Comparison of ENCODE assay signal across 7 cellular contexts in genomic region chr10:70602665-70603438, GRCh38. TPM values are rescaled to one million over a fixed set of nuclear protein-coding genes. Genes with fewer than 3 reads are reported as not detected.
DNase-seq lines count a peak whose midpoint lies in the region; ATAC-seq and TF ChIP-seq lines count a peak whose summit lies in the region.

Gene PRF1 (minus strand): TSS chr10:70602741. CDS start chr10:70600902, 1,839 bp downstream.

- no peak within 1 kb of the TSS for H3K4me3 ChIP-seq in osteoblast (ENCODE audit: insufficient read depth, low read length)
- H3K4me3 ChIP-seq in upper lobe of right lung, result peak within 1 kb of the TSS; percentile 37

- ATAC-seq in upper lobe of right lung (peak; percentile 60), GM21786 (IDR thresholded peaks at IDR 0.05; ENCODE audit: unreplicated experiment) (no peak)

- peak within 1 kb of the TSS; percentile 91 for H3K4me3 Mint-ChIP-seq in activated naive CD4-positive, alpha-beta T cell treated with anti-CD3 and anti-CD28 coated beads, Interleukin-2, amount 10 ng/mL, durations not matched to agents 7 days and 5 days

- H3K79me2 ChIP-seq in osteoblast (ENCODE audit: insufficient read depth, low read length), result no peaks in the 10 kb centered on the region

- H3K27ac Mint-ChIP-seq in activated naive CD4-positive, alpha-beta T cell treated with anti-CD3 and anti-CD28 coated beads, Interleukin-2, amount 10 ng/mL, durations not matched to agents 7 days and 5 days, result peak within 1 kb of the TSS; percentile 91

- no peak within 1 kb of the TSS for H2AFZ ChIP-seq in osteoblast (ENCODE audit: low read length)

- peak; percentile 50 for DNase-seq in activated CD4-positive, CD25-positive, alpha-beta regulatory T cell treated with anti-CD3 and anti-CD28 coated beads, Interleukin-2, amount 50 U/mL, for 16 hours (ENCODE audit: low read depth, low spot score)
- peak; percentile 91 for DNase-seq in activated naive CD4-positive, alpha-beta T cell treated with anti-CD3 and anti-CD28 coated beads, Interleukin-2, amount 10 ng/mL, durations not matched to agents 7 days and 5 days
- DNase-seq in osteoblast (ENCODE audit: insufficient read length, low spot score, missing footprints) (peak; percentile 9), upper lobe of right lung (peak; percentile 73), DMS153 (lab: John Stamatoyannopoulos, UW) (no peak), HUDEP-2 (lab: John Stamatoyannopoulos, UW; ENCODE audit: unreplicated experiment in 76 of 76) (no peak)

- H3K36me3 ChIP-seq in osteoblast (ENCODE audit: insufficient read depth, low read length) (no peaks in the 10 kb centered on the region), upper lobe of right lung (no peaks in the 10 kb centered on the region)

- no peaks in the 10 kb centered on the region for H3K4me1 ChIP-seq in osteoblast (ENCODE audit: insufficient read depth, low read length)
- H3K4me1 ChIP-seq in upper lobe of right lung, result no peaks in the 10 kb centered on the region

- intact Hi-C loops in upper lobe of right lung (cut with DNase I), result no loop called here

- CTCF ChIA-PET in activated naive CD4-positive, alpha-beta T cell treated with anti-CD3 and anti-CD28 coated beads, Interleukin-2, amount 10 ng/mL, durations not matched to agents 7 days and 5 days (lab: Charles Lee), result interaction anchor here (1.0 to 1.6 kb wide), 4 partner anchors 43 to 154 kb away, joined by 3 to 4 read pairs (median 3); no protein-coding TSS in a partner anchor

- no peak within 1 kb of the TSS for H3K4me2 ChIP-seq in osteoblast (ENCODE audit: insufficient read depth, low read length)

- H3K9me3 Mint-ChIP-seq in activated naive CD4-positive, alpha-beta T cell treated with anti-CD3 and anti-CD28 coated beads, Interleukin-2, amount 10 ng/mL, durations not matched to agents 7 days and 5 days, result no peaks in the 10 kb centered on the region

- no peaks in the 10 kb centered on the region for H4K20me1 ChIP-seq in osteoblast (ENCODE audit: insufficient read depth, low read length)

- peaks cover 42% of the 10 kb centered on the region for H3K4me1 Mint-ChIP-seq in activated naive CD4-positive, alpha-beta T cell treated with anti-CD3 and anti-CD28 coated beads, Interleukin-2, amount 10 ng/mL, durations not matched to agents 7 days and 5 days

- H3K36me3 Mint-ChIP-seq in activated naive CD4-positive, alpha-beta T cell treated with anti-CD3 and anti-CD28 coated beads, Interleukin-2, amount 10 ng/mL, durations not matched to agents 7 days and 5 days, result peaks cover 13% of the 10 kb centered on the region

- H3K9me3 ChIP-seq in osteoblast (ENCODE audit: low read depth, low read length) (no peaks in the 10 kb centered on the region), upper lobe of right lung (no peaks in the 10 kb centered on the region)

- TF ChIP-seq CTCF in osteoblast (IDR thresholded peaks at IDR 0.05; ENCODE audit: extremely low read depth, low read depth, low read length), result no peak
- TF ChIP-seq CTCF in upper lobe of right lung (IDR thresholded peaks at IDR 0.05), result no peak

- H3K27me3 ChIP-seq in osteoblast (ENCODE audit: insufficient read depth, low read length), result no peaks in the 10 kb centered on the region
- H3K27me3 ChIP-seq in upper lobe of right lung, result no peaks in the 10 kb centered on the region

- peaks cover 6% of the 10 kb centered on the region for H3K27me3 Mint-ChIP-seq in activated naive CD4-positive, alpha-beta T cell treated with anti-CD3 and anti-CD28 coated beads, Interleukin-2, amount 10 ng/mL, durations not matched to agents 7 days and 5 days

- H3K27ac ChIP-seq in osteoblast (ENCODE audit: low read depth, low read length) (no peak within 1 kb of the TSS), upper lobe of right lung (peak within 1 kb of the TSS; percentile 60)

RNA-seq across cellular contexts. Expression of gene PRF1, which starts in this region (rescaled TPM):
- total RNA-seq in osteoblast (not detected in 2 replicates), upper lobe of right lung (32.3 TPM)

Comparison
In these comparisons a context has a peak if more than half of its experiments do, and no peak if none do; other contexts are left out.
1. RNA of gene PRF1 (total RNA-seq): 32.3 TPM in upper lobe of right lung (single experiment); not detected in osteoblast; every median in the first group is over 10 times any median in the second.
2. Peak in DNase-seq in osteoblast; RNA of the gene not detected or under 1 TPM.
3. DNase-seq: peak in activated CD4-positive, CD25-positive, alpha-beta regulatory T cell treated with anti-CD3 and anti-CD28 coated beads, Interleukin-2, amount 50 U/mL, for 16 hours (single experiment), activated naive CD4-positive, alpha-beta T cell treated with anti-CD3 and anti-CD28 coated beads, Interleukin-2, amount 10 ng/mL, durations not matched to agents 7 days and 5 days (single experiment) and upper lobe of right lung (single experiment); none in DMS153 (single experiment) and HUDEP-2 (0 of 76).